Comparison of ENCODE assay signal across 18 cellular contexts in the genomic region with DNA sequence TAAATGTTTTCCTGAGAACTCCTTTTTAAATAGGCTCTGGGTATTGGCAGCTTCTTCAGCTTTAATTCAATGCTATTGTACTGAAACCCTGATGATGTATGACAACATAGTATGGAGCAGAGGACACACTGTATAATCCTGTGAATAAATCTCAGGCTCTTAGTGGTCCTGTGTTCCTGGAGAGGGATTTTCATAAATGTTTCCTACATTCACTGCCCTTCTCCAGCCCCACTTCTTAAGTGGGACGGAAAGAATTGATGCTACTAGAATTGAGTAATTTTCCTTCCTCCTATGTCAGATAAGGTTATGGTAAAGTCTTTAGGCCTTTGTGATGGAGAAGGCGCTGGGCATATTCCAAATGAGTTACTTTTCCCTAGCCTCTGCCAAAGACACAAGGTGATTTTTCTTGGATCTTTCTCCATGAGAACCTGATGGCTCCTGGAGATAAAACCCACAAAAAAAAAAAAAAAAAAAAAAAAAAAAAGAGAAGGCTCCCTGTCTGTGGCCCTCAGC.
DNase-seq lines count a peak whose midpoint lies in the region; ATAC-seq, FAIRE-seq and TF ChIP-seq lines count a peak whose summit lies in the region.
"Had no signal": no experiment of that assay in that cellular context is flagged by ENCODE, and none has a peak within 500 bp of the region (broad histone marks: within the 10 kb centered on the region; RNA-seq: fewer than 3 reads in every experiment).

No MANE protein-coding gene starts in this region.

- peaks cover 2% of the 10 kb centered on the region for H3K4me1 Mint-ChIP-seq in neural progenitor cell
- H3K4me1 Mint-ChIP-seq: CD4-positive, alpha-beta memory T cell had no signal

- peak; percentile 53 for FAIRE-seq in endothelial cell of umbilical vein (lab: Jason Lieb, UNC)
- FAIRE-seq: GM12891 had no signal

- DNase-seq in left ventricle myocardium superior = no peak
- no peak for DNase-seq in cardiac septum (ENCODE audit: low spot score)
- DNase-seq in endothelial cell of umbilical vein (ENCODE audit: low read depth, low spot score) = no peak
- no peak for DNase-seq in neural progenitor cell (ENCODE audit: low spot score)
- DNase-seq in WERI-Rb-1 = no peak
- DNase-seq in NCI-H510A treated with DMSO at 0.1 percent for 48 hours (lab: John Stamatoyannopoulos, UW) = no peak
- DNase-seq: C1 segment of cervical spinal cord; Calu3; CD4-positive, alpha-beta memory T cell; COR-L47; DMS53; DMS79 treated with DMSO at 0.1 percent for 48 hours; GF-D8; H9 had no signal

- no peaks in the 10 kb centered on the region for H3K27me3 Mint-ChIP-seq in neural progenitor cell (ENCODE audit: insufficient read depth, low read depth)
- H3K27me3 Mint-ChIP-seq: CD4-positive, alpha-beta memory T cell had no signal

- H3K9me1 ChIP-seq in endothelial cell of umbilical vein (replicated peaks; ENCODE audit: control insufficient read depth, extremely low read depth, insufficient read depth, low read length) = no peaks in the 10 kb centered on the region

- H3K36me3 ChIP-seq in endothelial cell of umbilical vein (ENCODE audit: control insufficient read depth in 2 of 2, extremely low read depth in 1 of 2, insufficient read depth in 2 of 2, low read length in 2 of 2) (no peaks in the 10 kb centered on the region), neural progenitor cell (no peaks in the 10 kb centered on the region), WERI-Rb-1 (no peaks in the 10 kb centered on the region)

- CTCF ChIA-PET in endothelial cell of umbilical vein (lab: Charles Lee) = no interaction called here

- no peak for TF ChIP-seq POLR2A in endothelial cell of umbilical vein (IDR thresholded peaks at IDR 0.05; ENCODE audit: low read depth, low read length)

- H2AFZ ChIP-seq in endothelial cell of umbilical vein (ENCODE audit: low read depth, low read length) (peak overlapping the region; percentile 30), neural progenitor cell (replicated peaks) (no peak overlapping the region)
- H2AFZ ChIP-seq: GM23338 had no signal

- H3K27ac Mint-ChIP-seq in neural progenitor cell = no peak overlapping the region
- H3K27ac Mint-ChIP-seq: GM23338, H9 had no signal

- H3K27me3 ChIP-seq in endothelial cell of umbilical vein (ENCODE audit: control insufficient read depth in 2 of 2, insufficient read depth in 2 of 2, low read length in 2 of 2) (no peaks in the 10 kb centered on the region), neural progenitor cell (no peaks in the 10 kb centered on the region), WERI-Rb-1 (ENCODE audit: insufficient read depth, low read depth, severe bottlenecking) (no peaks in the 10 kb centered on the region)

- H4K20me1 ChIP-seq in endothelial cell of umbilical vein (replicated peaks; ENCODE audit: control insufficient read depth, extremely low read depth, insufficient read depth, low read length) (no peaks in the 10 kb centered on the region), neural progenitor cell (ENCODE audit: low read depth) (no peaks in the 10 kb centered on the region)

- peaks cover 4% of the 10 kb centered on the region for H3K9me3 Mint-ChIP-seq in neural progenitor cell

- H3K9me3 ChIP-seq in endothelial cell of umbilical vein (replicated peaks; ENCODE audit: control insufficient read depth, insufficient read depth, low read length) (no peaks in the 10 kb centered on the region), neural progenitor cell (ENCODE audit: low read depth) (no peaks in the 10 kb centered on the region), WERI-Rb-1 (ENCODE audit: severe bottlenecking) (no peaks in the 10 kb centered on the region)

- H3K9ac ChIP-seq in endothelial cell of umbilical vein (replicated peaks; ENCODE audit: extremely low read depth, insufficient read depth, low read length) = no peak overlapping the region
- no peak overlapping the region for H3K9ac ChIP-seq in neural progenitor cell

- BruUV-seq in endothelial cell of umbilical vein (replicated peaks; lab: Mats Ljungman, UMichigan) = no TSS peak

- H3K4me2 ChIP-seq in endothelial cell of umbilical vein (ENCODE audit: insufficient read depth, low read length) = no peak overlapping the region
- peak overlapping the region; percentile 32 for H3K4me2 ChIP-seq in neural progenitor cell
- H3K4me2 ChIP-seq: GM23338 had no signal

- H3F3A ChIP-seq in neural progenitor cell (ENCODE audit: low read depth) = no peaks in the 10 kb centered on the region

- no peak overlapping the region for H3K4me3 Mint-ChIP-seq in neural progenitor cell
- H3K4me3 Mint-ChIP-seq: GM23338, H9 had no signal

- H3K27ac ChIP-seq in endothelial cell of umbilical vein (ENCODE audit: insufficient read depth, low read depth, low read length) (no peak overlapping the region), neural progenitor cell (no peak overlapping the region), WERI-Rb-1 (no peak overlapping the region)

- no peaks in the 10 kb centered on the region for H3K4me1 ChIP-seq in endothelial cell of umbilical vein (ENCODE audit: control insufficient read depth, extremely low read depth, insufficient read depth, low read length)
- peaks cover 6% of the 10 kb centered on the region for H3K4me1 ChIP-seq in neural progenitor cell

- POLR2A ChIA-PET in endothelial cell of umbilical vein (lab: Charles Lee) = no interaction called here

- H3K79me2 ChIP-seq in endothelial cell of umbilical vein (ENCODE audit: control insufficient read depth, insufficient read depth, low read length) (no peaks in the 10 kb centered on the region), neural progenitor cell (ENCODE audit: low read depth) (no peaks in the 10 kb centered on the region)

- intact Hi-C loops in left ventricle myocardium superior (cut with micrococcal nuclease) = no loop called here
- intact Hi-C loops in cardiac septum (cut with DNase I) = no loop called here
- intact Hi-C loops in endothelial cell of umbilical vein (cut with micrococcal nuclease) = no loop called here

- TF ChIP-seq CTCF in endothelial cell of umbilical vein (IDR thresholded peaks at IDR 0.05; ENCODE audit: extremely low read depth in 1 of 2, insufficient read depth in 1 of 2, low read depth in 1 of 2, low read length in 2 of 2) (no peak), neural progenitor cell (IDR thresholded peaks at IDR 0.05) (no peak), WERI-Rb-1 (IDR thresholded peaks at IDR 0.05; ENCODE audit: low read depth, low read length) (no peak)

- H3K4me3 ChIP-seq in endothelial cell of umbilical vein (replicated peaks in 1 of 3; ENCODE audit: insufficient read depth in 1 of 3, low read depth in 1 of 3, low read length in 3 of 3) = no peak overlapping the region
- no peak overlapping the region for H3K4me3 ChIP-seq in neural progenitor cell
- no peak overlapping the region for H3K4me3 ChIP-seq in WERI-Rb-1 (ENCODE audit: low read depth, low read length)
- H3K4me3 ChIP-seq: GM23338 had no signal

- H3K36me3 Mint-ChIP-seq in neural progenitor cell = no peaks in the 10 kb centered on the region
- H3K36me3 Mint-ChIP-seq: CD4-positive, alpha-beta memory T cell had no signal

- dilution Hi-C loops in endothelial cell of umbilical vein (cut with MboI; ENCODE audit: extremely low pct_ligation_motif_present, low sequenced_read_pairs) = no loop called here

- peak; percentile 38 for ATAC-seq in left ventricle myocardium superior
- no peak for ATAC-seq in GM18502 (IDR thresholded peaks at IDR 0.05; ENCODE audit: poor library complexity, unreplicated experiment)
- ATAC-seq: GM23338, HCT116 had no signal

TF ChIP-seq in endothelial cell of umbilical vein, 7 proteins besides CTCF, POLR2A, EP300 and RAD21:
- TF ChIP-seq MAX (IDR thresholded peaks at IDR 0.05; ENCODE audit: insufficient read depth, insufficient read length) (no peak), JUN (IDR thresholded peaks at IDR 0.05; ENCODE audit: borderline replicate concordance, insufficient read depth, insufficient read length, low read depth) (no peak), POLR2AphosphoS5 (IDR thresholded peaks at IDR 0.05; ENCODE audit: insufficient read depth, low read depth, low read length) (no peak), EZH2 (IDR thresholded peaks at IDR 0.05; ENCODE audit: borderline replicate concordance, low read depth, low read length, severe bottlenecking) (no peak), MYC (IDR thresholded peaks at IDR 0.05; ENCODE audit: low read depth, low read length) (no peak), GATA2 (IDR thresholded peaks at IDR 0.05; ENCODE audit: insufficient read depth, insufficient read length, low read depth, low read length) (no peak), FOS (IDR thresholded peaks at IDR 0.05; ENCODE audit: borderline replicate concordance, insufficient read depth, low read length) (no peak)
TF ChIP-seq in endothelial cell of umbilical vein: peak in this region for 0.
